In the genomic region with DNA sequence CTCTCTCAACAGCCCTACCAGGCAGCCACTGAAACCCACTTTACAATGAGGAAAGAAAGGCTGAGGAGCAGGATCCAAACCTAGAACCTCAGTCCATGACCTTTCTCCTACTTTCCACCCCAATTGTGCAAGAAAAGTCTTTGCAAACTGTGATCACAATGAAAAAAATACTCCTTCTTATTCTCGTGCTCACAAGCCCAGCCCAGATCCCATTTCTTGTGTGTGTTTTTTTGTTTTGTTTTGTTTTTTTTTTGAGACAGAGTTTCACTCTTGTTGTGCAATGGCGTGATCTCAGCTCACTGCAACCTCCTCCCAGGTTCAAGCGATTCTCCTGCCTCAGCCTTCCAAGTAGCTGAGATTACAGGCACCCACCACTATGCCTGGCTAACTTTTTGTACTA, we compare ENCODE assay signal across 18 cellular contexts.
DNase-seq lines count a peak whose midpoint lies in the region; ATAC-seq and TF ChIP-seq lines count a peak whose summit lies in the region.
"Had no signal": no experiment of that assay in that cellular context is flagged by ENCODE, and none has a peak within 500 bp of the region (broad histone marks: within the 10 kb centered on the region; RNA-seq: fewer than 3 reads in every experiment).

No MANE protein-coding gene starts in this region.

- H3K27me3 ChIP-seq in BLaER1 (no peaks in the 10 kb centered on the region), lower lobe of right lung (ENCODE audit: low read depth) (no peaks in the 10 kb centered on the region)
- H3K27me3 ChIP-seq: cardiac muscle cell had no signal

- ATAC-seq in lower lobe of right lung = no peak
- ATAC-seq: GM23338, T-cell had no signal

- no peak for DNase-seq in RWPE1 (ENCODE audit: low spot score)
- peak; percentile 55 for DNase-seq in fibroblast of mammary gland (ENCODE audit: low read depth)
- peak; percentile 19 for DNase-seq in lower lobe of right lung
- DNase-seq in Kasumi-1 (lab: John Stamatoyannopoulos, UW) = no peak
- no peak for DNase-seq in NCI-H69 (lab: John Stamatoyannopoulos, UW)
- no peak for DNase-seq in activated effector memory CD4-positive, alpha-beta T cell treated with anti-CD3 and anti-CD28 coated beads, Interleukin-2, amount 50 U/mL, for 16 hours
- no peak for DNase-seq in stimulated activated CD4-positive, alpha-beta T cell treated with anti-CD3 and anti-CD28 coated beads, Interleukin-15, amount 100 ng/mL, for 24 hours
- DNase-seq: activated CD4-positive, alpha-beta T cell treated with anti-CD3 and anti-CD28 coated beads for 4 hours; CD4-positive, alpha-beta memory T cell; dermis blood vessel endothelial cell; glutamatergic neuron; NCI-H526 treated with DMSO at 0.1 percent for 48 hours; nucleus accumbens; T-cell had no signal

- no peak overlapping the region for H3K9ac ChIP-seq in BLaER1

- H3K36me3 ChIP-seq in BLaER1 (no peaks in the 10 kb centered on the region), lower lobe of right lung (no peaks in the 10 kb centered on the region)
- H3K36me3 ChIP-seq: cardiac muscle cell, thoracic aorta had no signal

- no peaks in the 10 kb centered on the region for H4K20me1 ChIP-seq in BLaER1

- TF ChIP-seq CTCF in RWPE1 (conservative IDR thresholded peaks at IDR 0.05; ENCODE audit: low read depth) (no peak), fibroblast of mammary gland (conservative IDR thresholded peaks at IDR 0.05; ENCODE audit: control insufficient read depth, insufficient read depth, low read depth, low read length) (no peak), lower lobe of right lung (IDR thresholded peaks at IDR 0.05) (no peak)

- CTCF ChIA-PET in RWPE1 (lab: Yijun Ruan, JAX) = no interaction called here

- H3K4me2 ChIP-seq in BLaER1 = peak overlapping the region; percentile 84; the same call in 1 of the 2 replicates
- H3K4me2 ChIP-seq: GM23338 had no signal

- intact Hi-C loops in lower lobe of right lung (cut with DNase I) = no loop called here

- no peak overlapping the region for H3K27ac ChIP-seq in BLaER1
- H3K27ac ChIP-seq in RWPE1 = peak overlapping the region; percentile 64
- no peak overlapping the region for H3K27ac ChIP-seq in lower lobe of right lung
- H3K27ac ChIP-seq: cardiac muscle cell, thoracic aorta had no signal

- POLR2A ChIA-PET in RWPE1 (lab: Yijun Ruan, JAX; ENCODE audit: low non-redundant PET) = no interaction called here

- peaks cover 5% of the 10 kb centered on the region for H3K9me3 ChIP-seq in BLaER1
- H3K9me3 ChIP-seq in lower lobe of right lung = no peaks in the 10 kb centered on the region
- H3K9me3 ChIP-seq: thoracic aorta had no signal

- H3K4me1 ChIP-seq in BLaER1 (peaks cover 32% of the 10 kb centered on the region), lower lobe of right lung (no peaks in the 10 kb centered on the region)

- H3K4me3 ChIP-seq in BLaER1 (no peak overlapping the region), fibroblast of mammary gland (ENCODE audit: control insufficient read depth, low read depth, low read length) (no peak overlapping the region), lower lobe of right lung (no peak overlapping the region)
- H3K4me3 ChIP-seq: cardiac muscle cell, GM23338, thoracic aorta had no signal

Comparison
In these comparisons a context has a peak if more than half of its experiments do, and no peak if none do; other contexts are left out.
1. DNase-seq: peak in fibroblast of mammary gland (single experiment) and lower lobe of right lung (single experiment); none in RWPE1 (single experiment), Kasumi-1 (0 of 2), NCI-H69 (single experiment), activated effector memory CD4-positive, alpha-beta T cell treated with anti-CD3 and anti-CD28 coated beads, Interleukin-2, amount 50 U/mL, for 16 hours (single experiment) and stimulated activated CD4-positive, alpha-beta T cell treated with anti-CD3 and anti-CD28 coated beads, Interleukin-15, amount 100 ng/mL, for 24 hours (single experiment).